In the genomic region with DNA sequence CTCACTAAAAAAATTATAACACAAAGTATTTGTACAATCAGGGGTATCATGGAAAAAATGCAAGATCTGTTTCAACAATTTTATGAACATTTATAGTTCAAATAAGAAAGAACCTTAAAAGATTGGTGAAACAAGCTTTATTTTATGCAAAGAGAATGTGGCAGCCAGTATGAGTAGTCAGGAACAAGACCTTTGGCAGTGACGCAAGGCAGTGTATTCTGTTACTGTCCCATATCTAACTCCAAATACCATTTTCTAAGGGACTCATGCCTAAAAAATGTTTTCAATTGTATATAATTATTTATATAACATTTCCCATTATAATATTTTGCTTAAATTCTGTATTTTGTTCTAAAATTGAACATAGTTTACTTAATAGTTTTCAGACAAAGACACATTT, we compare ENCODE assay signal across 28 cellular contexts. TPM values are rescaled to one million over a fixed set of nuclear protein-coding genes. Genes with fewer than 3 reads are reported as not detected.
DNase-seq lines count a peak whose midpoint lies in the region; FAIRE-seq and TF ChIP-seq lines count a peak whose summit lies in the region.
"Had no signal": no experiment of that assay in that cellular context is flagged by ENCODE, and none has a peak within 500 bp of the region (broad histone marks: within the 10 kb centered on the region; RNA-seq: fewer than 3 reads in every experiment).

No MANE protein-coding gene starts in this region.

- H3F3A ChIP-seq in GM23248 (ENCODE audit: insufficient read depth), result no peaks in the 10 kb centered on the region

- no peaks in the 10 kb centered on the region for H3K27me3 ChIP-seq in GM23248 (replicated peaks; ENCODE audit: insufficient read depth)
- no peaks in the 10 kb centered on the region for H3K27me3 ChIP-seq in right atrium auricular region
- H3K27me3 ChIP-seq: BLaER1 treated with 17β-estradiol and CSF1 and Interleukin-3, amounts not matched to agents 10 nM and 100 nM; SJSA1 had no signal

- in situ Hi-C loops in GM23248 (cut with MboI), result no loop called here

- H3K79me2 ChIP-seq in GM23248 (ENCODE audit: insufficient read depth), result peaks cover 5% of the 10 kb centered on the region; the same call in 1 of the 2 replicates

- H3K4me3 ChIP-seq in GM23248 (no peak overlapping the region), cardiac fibroblast (replicated peaks in 1 of 2; ENCODE audit: low read depth in 2 of 2, low read length in 2 of 2) (no peak overlapping the region), kidney (ENCODE audit: low read length in 2 of 2) (no peak overlapping the region), right atrium auricular region (no peak overlapping the region)
- H3K4me3 ChIP-seq: BLaER1 treated with 17β-estradiol and CSF1 and Interleukin-3, amounts not matched to agents 10 nM and 100 nM; GM12878; PC-9; SJSA1 had no signal

- no peak overlapping the region for H3K4me2 ChIP-seq in GM23248 (ENCODE audit: unreplicated experiment)
- H3K4me2 ChIP-seq: BLaER1 treated with 17β-estradiol and CSF1 and Interleukin-3, amounts not matched to agents 10 nM and 100 nM; PC-9 had no signal

- intact Hi-C loops in kidney (cut with DNase I), result no loop called here

- H3K4me1 ChIP-seq in GM23248 (ENCODE audit: insufficient read depth) (peaks cover 16% of the 10 kb centered on the region), kidney (ENCODE audit: control insufficient read depth in 1 of 2, insufficient read depth in 1 of 2, low read depth in 1 of 2, low read length in 2 of 2) (no peaks in the 10 kb centered on the region), right atrium auricular region (no peaks in the 10 kb centered on the region)
- H3K4me1 ChIP-seq: SJSA1 had no signal

- H3K9me3 ChIP-seq in GM23248 (ENCODE audit: low read depth) (no peaks in the 10 kb centered on the region), kidney (ENCODE audit: control insufficient read depth in 1 of 2, low read length in 2 of 2) (no peaks in the 10 kb centered on the region), right atrium auricular region (no peaks in the 10 kb centered on the region)
- H3K9me3 ChIP-seq: BLaER1 treated with 17β-estradiol and CSF1 and Interleukin-3, amounts not matched to agents 10 nM and 100 nM; SJSA1 had no signal

- H3K9ac ChIP-seq in GM23248 (no peak overlapping the region), kidney (ENCODE audit: low read length in 2 of 2) (no peak overlapping the region)
- H3K9ac ChIP-seq: BLaER1 treated with 17β-estradiol and CSF1 and Interleukin-3, amounts not matched to agents 10 nM and 100 nM had no signal

- H2AFZ ChIP-seq in GM23248, result no peak overlapping the region
- H2AFZ ChIP-seq: PC-9 had no signal

- TF ChIP-seq CTCF in cardiac fibroblast (IDR thresholded peaks at IDR 0.05; ENCODE audit: low read depth, low read length) (no peak), kidney (IDR thresholded peaks at IDR 0.05; ENCODE audit: borderline replicate concordance, extremely low read depth, insufficient read depth) (no peak), right atrium auricular region (IDR thresholded peaks at IDR 0.05) (no peak)

- no peaks in the 10 kb centered on the region for H4K20me1 ChIP-seq in GM23248 (ENCODE audit: insufficient read depth)
- H4K20me1 ChIP-seq: BLaER1 treated with 17β-estradiol and CSF1 and Interleukin-3, amounts not matched to agents 10 nM and 100 nM had no signal

- 91 to 100% methylated on average over 1 of the region's 1 CpG for WGBS in GM23248 (ENCODE audit: low coverage in 1 of 2, low lambda C conversion rate in 2 of 2, missing lambda C conversion rate in 2 of 2), 2 experiments

- H3K27ac ChIP-seq in GM23248 (no peak overlapping the region), kidney (ENCODE audit: low read depth in 2 of 2, low read length in 2 of 2) (no peak overlapping the region), right atrium auricular region (no peak overlapping the region)
- H3K27ac ChIP-seq: BLaER1 treated with 17β-estradiol and CSF1 and Interleukin-3, amounts not matched to agents 10 nM and 100 nM; PC-9; SJSA1 had no signal

- DNase-seq in GM23248, result peak; percentile 45
- DNase-seq in cardiac fibroblast (ENCODE audit: low read depth in 2 of 2), result peak; percentile 23 to 63
- peak; percentile 36 for DNase-seq in hepatic stellate cell (ENCODE audit: low spot score)
- no peak for DNase-seq in NCI-H2196 (lab: John Stamatoyannopoulos, UW; ENCODE audit: unreplicated experiment)
- DNase-seq in kidney, result no peak
- DNase-seq in right atrium auricular region (ENCODE audit: low spot score), result no peak
- DNase-seq: AML-193; CD4-positive, alpha-beta T cell; HCEC 1CT; KBM-7; MV-4-11; NCI-H1105; NCI-H1436 treated with DMSO at 0.1 percent for 48 hours; NCI-H187 treated with DMSO at 0.1 percent for 48 hours; NCI-H446 treated with DMSO at 0.1 percent for 48 hours; NCI-H526; NCI-H82; NK-92 treated with Interleukin-12 subunit alpha and Interleukin-12 subunit beta, amount 100 ng/mL, for 24 hours; PC-9; Right ventricle myocardium superior; RPMI8226 had no signal

- H3K36me3 ChIP-seq in GM23248 (ENCODE audit: low read depth) (peaks cover 33% of the 10 kb centered on the region; the same call in 1 of the 2 replicates), kidney (ENCODE audit: control insufficient read depth in 1 of 2, insufficient read depth in 2 of 2, low read length in 2 of 2) (peaks cover 6 to 11% of the 10 kb centered on the region in 2 donors), right atrium auricular region (peaks cover 22% of the 10 kb centered on the region)

- peak; percentile 44 for FAIRE-seq in A204.1 (lab: Jason Lieb, UNC)
- FAIRE-seq in kidney (lab: Jason Lieb, UNC), result no peak
- FAIRE-seq: D721Med, GM12878, H1, HTR-8/SVneo had no signal

- no peaks in the 10 kb centered on the region for H3K9me2 ChIP-seq in GM23248 (ENCODE audit: insufficient read depth)

RNA-seq across cellular contexts. Expression of gene FAM53B, which starts 19.1 kb away (rescaled TPM):
- total RNA-seq in GM23248 (2014; rRNA removed; shearing (Covaris generic)), result 10.1 TPM in 2 replicates
- 2.1 and 2.7 TPM in 2 replicates for polyA plus RNA-seq in GM23248 (2016; fragmentation: Nextera tagmentation; extraction: Ambion mirVana)
- 30.0 TPM for total RNA-seq in kidney
- 11.8 TPM for polyA plus RNA-seq in kidney (ENCODE audit: insufficient read depth, low read depth, low replicate concordance)
- 10 to 100 TPM; 30.3 to 31.1 TPM for total RNA-seq in right atrium auricular region

RNA-seq across cellular contexts. Expression of gene EEF1AKMT2, which starts 28.4 kb away (rescaled TPM):
- total RNA-seq in GM23248 (2014; rRNA removed; shearing (Covaris generic)), result 19.6 and 24.0 TPM in 2 replicates
- polyA plus RNA-seq in GM23248 (2016; fragmentation: Nextera tagmentation; extraction: Ambion mirVana) (25.4 and 27.4 TPM in 2 replicates), kidney (ENCODE audit: insufficient read depth, low read depth, low replicate concordance) (20.5 TPM)
- total RNA-seq in kidney (18.0 TPM), right atrium auricular region (10 to 100 TPM in 1 of 2 donors, 1 to 10 TPM in 1; 9.6 to 10.2 TPM)

RNA-seq across cellular contexts. Expression of gene ABRAXAS2, which starts 38.4 kb away (rescaled TPM):
- 11.8 and 13.5 TPM in 2 replicates for total RNA-seq in GM23248 (2014; rRNA removed; shearing (Covaris generic))
- 13.2 and 14.5 TPM in 2 replicates for polyA plus RNA-seq in GM23248 (2016; fragmentation: Nextera tagmentation; extraction: Ambion mirVana)
- 15.5 TPM for total RNA-seq in kidney
- polyA plus RNA-seq in kidney (ENCODE audit: insufficient read depth, low read depth, low replicate concordance), result 9.3 TPM
- total RNA-seq in right atrium auricular region, result 1 to 10 TPM; 9.9 to 10.0 TPM

Comparison
In these comparisons a context has a peak if more than half of its experiments do, and no peak if none do; other contexts are left out.
1. DNase-seq: peak in GM23248 (single experiment), cardiac fibroblast (2 of 2) and hepatic stellate cell (single experiment); none in NCI-H2196 (single experiment), kidney (single experiment) and right atrium auricular region (single experiment).